In genomic region chr13:43390101-43390500, GRCh38 we compare ENCODE assay signal across 17 cellular contexts.
A peak's percentile ranks its signal among the peaks of the same experiment; 100 is the strongest.
DNase-seq lines count a peak whose midpoint lies in the region; ATAC-seq, FAIRE-seq and TF ChIP-seq lines count a peak whose summit lies in the region.
"Had no signal": no experiment of that assay in that cellular context is flagged by ENCODE, and none has a peak within 500 bp of the region (broad histone marks: within the 10 kb centered on the region; RNA-seq: fewer than 3 reads in every experiment).

No MANE protein-coding gene starts in this region.

- H3K9me3 Mint-ChIP-seq in activated CD8-positive, alpha-beta T cell treated with anti-CD3 and anti-CD28 coated beads for 36 hours: no peaks in the 10 kb centered on the region
- H3K9me3 Mint-ChIP-seq: nephron had no signal

- no peak for FAIRE-seq in D721Med (lab: Jason Lieb, UNC)

- CTCF ChIA-PET in activated CD8-positive, alpha-beta T cell treated with anti-CD3 and anti-CD28 coated beads for 36 hours (lab: Charles Lee): no interaction called here

- no peak for TF ChIP-seq CTCF in D721Med (IDR thresholded peaks at IDR 0.05; ENCODE audit: insufficient read depth, missing control alignments)
- TF ChIP-seq CTCF in activated CD8-positive, alpha-beta T cell treated with anti-CD3 and anti-CD28 coated beads for 36 hours (IDR thresholded peaks at IDR 0.05): no peak

- H3K27me3 Mint-ChIP-seq in activated CD8-positive, alpha-beta T cell treated with anti-CD3 and anti-CD28 coated beads for 36 hours: no peaks in the 10 kb centered on the region

- DNase-seq in NCI-H446 treated with DMSO at 0.1 percent for 48 hours (lab: John Stamatoyannopoulos, UW) (peak; percentile 89), fibroblast of the conjunctiva (ENCODE audit: low read depth) (peak; percentile 35), D721Med (ENCODE audit: insufficient read length, low spot score) (no peak), head of caudate nucleus (no peak), NCI-H82 (lab: John Stamatoyannopoulos, UW) (no peak)
- no peak for DNase-seq in activated CD8-positive, alpha-beta T cell treated with anti-CD3 and anti-CD28 coated beads for 36 hours
- DNase-seq: activated gamma-delta T cell; DND-41; dorsolateral prefrontal cortex; NCI-H187; retina; SK-N-SH; stimulated activated CD4-positive, alpha-beta T cell treated with anti-CD3 and anti-CD28 coated beads, Interleukin-2, amount 100 ng/mL, for 24 hours; thyroid gland had no signal

- ATAC-seq in GM18502 (IDR thresholded peaks at IDR 0.05; ENCODE audit: poor library complexity, unreplicated experiment): peak; percentile 14
- peak; percentile 34 for ATAC-seq in HG02870 (IDR thresholded peaks at IDR 0.05; ENCODE audit: unreplicated experiment)
- ATAC-seq in activated CD8-positive, alpha-beta T cell treated with anti-CD3 and anti-CD28 coated beads for 36 hours: no peak

- intact Hi-C loops in head of caudate nucleus (cut with DNase I): no loop called here
- intact Hi-C loops in activated CD8-positive, alpha-beta T cell treated with anti-CD3 and anti-CD28 coated beads for 36 hours (cut with micrococcal nuclease): no loop called here

- POLR2A ChIA-PET in activated CD8-positive, alpha-beta T cell treated with anti-CD3 and anti-CD28 coated beads for 36 hours (lab: Charles Lee): no interaction called here

- no peak overlapping the region for H3K27ac Mint-ChIP-seq in activated CD8-positive, alpha-beta T cell treated with anti-CD3 and anti-CD28 coated beads for 36 hours
- H3K27ac Mint-ChIP-seq: nephron had no signal

- H3K36me3 Mint-ChIP-seq in activated CD8-positive, alpha-beta T cell treated with anti-CD3 and anti-CD28 coated beads for 36 hours (ENCODE audit: low read depth): no peaks in the 10 kb centered on the region

- no peaks in the 10 kb centered on the region for H3K4me1 Mint-ChIP-seq in activated CD8-positive, alpha-beta T cell treated with anti-CD3 and anti-CD28 coated beads for 36 hours (ENCODE audit: low read depth)

- no peak overlapping the region for H3K4me3 Mint-ChIP-seq in activated CD8-positive, alpha-beta T cell treated with anti-CD3 and anti-CD28 coated beads for 36 hours
- H3K4me3 Mint-ChIP-seq: nephron had no signal

Comparison
In these comparisons a context has a peak if more than half of its experiments do, and no peak if none do; other contexts are left out.
1. DNase-seq: peak in NCI-H446 treated with DMSO at 0.1 percent for 48 hours (single experiment) and fibroblast of the conjunctiva (single experiment); none in D721Med (single experiment), head of caudate nucleus (0 of 42), NCI-H82 (single experiment) and activated CD8-positive, alpha-beta T cell treated with anti-CD3 and anti-CD28 coated beads for 36 hours (single experiment).